ENCODE assay signal across 33 cellular contexts in the genomic region with DNA sequence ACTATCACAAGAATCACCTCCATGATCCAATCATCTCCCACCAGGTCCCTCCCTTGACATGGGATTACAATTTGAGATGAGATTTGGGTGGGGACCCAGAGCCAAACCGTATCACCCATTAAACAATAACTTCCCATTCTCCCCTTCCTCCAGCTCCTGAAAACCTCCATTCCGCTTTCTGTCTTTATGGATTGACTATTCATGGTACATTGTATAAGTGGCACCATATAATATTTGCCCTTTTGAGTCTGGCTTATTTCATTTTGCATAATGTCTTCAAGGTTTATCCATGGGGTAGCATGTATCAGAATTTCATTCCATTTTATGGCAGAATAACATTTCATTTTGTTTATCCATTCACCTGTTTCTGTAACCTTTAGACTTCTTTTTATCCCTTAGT.
"Had no signal": no experiment of that assay in that cellular context is flagged by ENCODE, and none has a peak within 500 bp of the region (broad histone marks: within the 10 kb centered on the region; RNA-seq: fewer than 3 reads in every experiment).

No MANE protein-coding gene starts in this region.

- H3K9me3 ChIP-seq: MG63 had no signal

- H3K36me3 ChIP-seq: MG63 had no signal

- H3K27me3 ChIP-seq: MG63 had no signal

- H3K4me3 ChIP-seq: MG63 had no signal

- DNase-seq: Karpas-422, Kasumi-1, MG63, MM.1S, MV-4-11, NCI-H1048, NCI-H1092, NCI-H1092 treated with DMSO at 0.1 percent for 48 hours, NCI-H1105, NCI-H1105 treated with DMSO at 0.1 percent for 48 hours, NCI-H1417, NCI-H1417 treated with DMSO at 0.1 percent for 48 hours, NCI-H1436, NCI-H1436 treated with DMSO at 0.1 percent for 48 hours, NCI-H1694, NCI-H1694 treated with DMSO at 0.1 percent for 48 hours, NCI-H187, NCI-H187 treated with DMSO at 0.1 percent for 48 hours, NCI-H1930, NCI-H2029, NCI-H2029 treated with DMSO at 0.1 percent for 48 hours, NCI-H2081, NCI-H2081 treated with DMSO at 0.1 percent for 48 hours, NCI-H2107, NCI-H2171, NCI-H2171 treated with DMSO at 0.1 percent for 48 hours, NCI-H2227 treated with DMSO at 0.1 percent for 48 hours, NCI-H226, NCI-H345, NCI-H446, NCI-H446 treated with DMSO at 0.1 percent for 48 hours, NCI-H510A, NCI-H510A treated with DMSO at 0.1 percent for 48 hours had no signal
